27 cellular contexts compared by ENCODE assay signal in the genomic region with DNA sequence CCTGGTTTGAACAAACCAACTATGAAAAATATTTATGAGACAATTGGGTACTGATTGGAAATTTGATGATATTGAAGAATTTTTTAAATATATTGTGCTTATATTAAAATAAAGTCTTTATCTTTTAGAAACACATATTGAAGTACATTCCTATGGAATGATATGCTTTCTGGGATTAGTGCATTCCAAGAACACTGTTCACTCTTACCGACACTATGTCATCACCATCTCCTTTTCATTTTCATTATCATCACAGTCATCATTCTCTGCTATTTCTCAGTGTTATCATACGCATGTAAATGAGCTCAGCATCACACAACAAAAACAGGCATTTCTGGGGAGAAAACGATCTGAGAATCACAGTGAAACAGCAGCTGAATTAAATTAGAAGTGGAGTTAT.
A peak's percentile ranks its signal among the peaks of the same experiment; 100 is the strongest.
DNase-seq lines count a peak whose midpoint lies in the region; TF ChIP-seq lines count a peak whose summit lies in the region.
"Had no signal": no experiment of that assay in that cellular context is flagged by ENCODE, and none has a peak within 500 bp of the region (broad histone marks: within the 10 kb centered on the region; RNA-seq: fewer than 3 reads in every experiment).

No MANE protein-coding gene starts in this region.

- no peaks in the 10 kb centered on the region for H3K9me3 ChIP-seq in adipocyte (ENCODE audit: control insufficient read depth, low read length)
- H3K9me3 ChIP-seq in smooth muscle cell (replicated peaks; ENCODE audit: low read depth), result no peaks in the 10 kb centered on the region
- H3K9me3 ChIP-seq: prostate gland, stomach, tibial artery had no signal

- no peak overlapping the region for H2AFZ ChIP-seq in smooth muscle cell (ENCODE audit: low read depth)
- H2AFZ ChIP-seq: neural progenitor cell had no signal

- H3K9me3 Mint-ChIP-seq in progenitor cell of endocrine pancreas (ENCODE audit: low read depth), result no peaks in the 10 kb centered on the region
- H3K9me3 Mint-ChIP-seq: activated naive CD4-positive, alpha-beta T cell treated with anti-CD3 and anti-CD28 coated beads, Interleukin-2, amount 10 ng/mL, durations not matched to agents 7 days and 5 days; CD8-positive, alpha-beta memory T cell; effector memory CD8-positive, alpha-beta T cell; neural progenitor cell; T-helper 2 cell treated with Interferon-gamma antibody and Interleukin-4, amounts not matched to agents 5 μg/mL and 100 μg/mL, for 36 hours; WTC11 had no signal

- peak overlapping the region; percentile 51 for H3K4me2 ChIP-seq in smooth muscle cell
- H3K4me2 ChIP-seq: neural progenitor cell had no signal

- WGBS in smooth muscle cell (ENCODE audit: low lambda C conversion rate), result 16% methylated on average over 3 of the region's 3 CpGs

- peaks cover 3% of the 10 kb centered on the region for H3K27me3 Mint-ChIP-seq in progenitor cell of endocrine pancreas

- TF ChIP-seq CTCF in fibroblast of pulmonary artery (IDR thresholded peaks at IDR 0.05; ENCODE audit: low read length, missing control alignments), result no peak
- no peak for TF ChIP-seq CTCF in smooth muscle cell (IDR thresholded peaks at IDR 0.05; ENCODE audit: borderline replicate concordance, insufficient read depth, poor library complexity, severe bottlenecking)
- no peak for TF ChIP-seq CTCF in progenitor cell of endocrine pancreas (IDR thresholded peaks at IDR 0.05; ENCODE audit: unreplicated experiment)

- H3K27ac ChIP-seq in smooth muscle cell (ENCODE audit: low read depth), result peak overlapping the region; percentile 78
- H3K27ac ChIP-seq: HL-60, neural progenitor cell, prostate gland, stomach, tibial artery had no signal

- peak; percentile 70 for DNase-seq in GM03348 (ENCODE audit: low spot score)
- DNase-seq in adipocyte (ENCODE audit: low read depth), result peak; percentile 60
- peak; percentile 65 for DNase-seq in fibroblast of pulmonary artery (ENCODE audit: low read depth)
- DNase-seq in smooth muscle cell (lab: John Stamatoyannopoulos, UW; ENCODE audit: unreplicated experiment), result no peak
- no peak for DNase-seq in NCI-H446 treated with DMSO at 0.1 percent for 48 hours (lab: John Stamatoyannopoulos, UW)
- DNase-seq in KG1 (lab: John Stamatoyannopoulos, UW), result no peak
- no peak for DNase-seq in progenitor cell of endocrine pancreas (ENCODE audit: low spot score, unreplicated experiment)
- DNase-seq: activated naive CD4-positive, alpha-beta T cell treated with anti-CD3 and anti-CD28 coated beads, Interleukin-2, amount 10 ng/mL, durations not matched to agents 7 days and 5 days; anterior cingulate cortex; CD8-positive, alpha-beta memory T cell; effector memory CD8-positive, alpha-beta T cell; glutamatergic neuron; NCI-H1092; NCI-H1930; NCI-H2227 treated with DMSO at 0.1 percent for 48 hours; NCI-H82; stimulated activated CD8-positive, alpha-beta memory T cell treated with anti-CD3 and anti-CD28 coated beads, Interleukin-4, amount 100 ng/mL, for 48 hours; stomach; tibial artery had no signal

- peaks cover 8% of the 10 kb centered on the region for H3K4me1 ChIP-seq in adipocyte (ENCODE audit: control insufficient read depth, insufficient read depth, low read length)
- H3K4me1 ChIP-seq in smooth muscle cell (ENCODE audit: low read depth), result peaks cover 19% of the 10 kb centered on the region
- H3K4me1 ChIP-seq: prostate gland, stomach, tibial artery had no signal

- H3K4me3 ChIP-seq in adipocyte (ENCODE audit: low read length) (no peak overlapping the region), fibroblast of pulmonary artery (replicated peaks; ENCODE audit: low read depth, low read length) (no peak overlapping the region), smooth muscle cell (no peak overlapping the region)
- H3K4me3 ChIP-seq: GM12878, lung, neural progenitor cell, prostate gland, stomach, tibial artery had no signal

- no peaks in the 10 kb centered on the region for H4K20me1 ChIP-seq in smooth muscle cell (ENCODE audit: low read depth)

- no peak overlapping the region for H3K27ac Mint-ChIP-seq in progenitor cell of endocrine pancreas
- H3K27ac Mint-ChIP-seq: activated naive CD4-positive, alpha-beta T cell treated with anti-CD3 and anti-CD28 coated beads, Interleukin-2, amount 10 ng/mL, durations not matched to agents 7 days and 5 days; B cell; CD8-positive, alpha-beta memory T cell; effector memory CD8-positive, alpha-beta T cell; neural progenitor cell; T-helper 2 cell treated with Interferon-gamma antibody and Interleukin-4, amounts not matched to agents 5 μg/mL and 100 μg/mL, for 36 hours; WTC11 had no signal

- no peaks in the 10 kb centered on the region for H3K79me2 ChIP-seq in smooth muscle cell (ENCODE audit: low read depth)

- H3K36me3 ChIP-seq in adipocyte (ENCODE audit: control insufficient read depth, insufficient read depth, low read length, severe bottlenecking) (no peaks in the 10 kb centered on the region), smooth muscle cell (ENCODE audit: low read depth) (no peaks in the 10 kb centered on the region)
- H3K36me3 ChIP-seq: neural progenitor cell, prostate gland, stomach, tibial artery had no signal

- peaks cover 1% of the 10 kb centered on the region for H3K4me1 Mint-ChIP-seq in progenitor cell of endocrine pancreas (ENCODE audit: low read depth)
- H3K4me1 Mint-ChIP-seq: activated naive CD4-positive, alpha-beta T cell treated with anti-CD3 and anti-CD28 coated beads, Interleukin-2, amount 10 ng/mL, durations not matched to agents 7 days and 5 days; B cell; CD8-positive, alpha-beta memory T cell had no signal

- H3K9ac ChIP-seq in adipocyte (ENCODE audit: low read length), result no peak overlapping the region
- no peak overlapping the region for H3K9ac ChIP-seq in smooth muscle cell (ENCODE audit: low read depth)
- H3K9ac ChIP-seq: neural progenitor cell had no signal

- H3K27me3 ChIP-seq in adipocyte (replicated peaks; ENCODE audit: control insufficient read depth, insufficient read depth, low read length) (peaks cover 20% of the 10 kb centered on the region), smooth muscle cell (ENCODE audit: low read depth) (no peaks in the 10 kb centered on the region)
- H3K27me3 ChIP-seq: neural progenitor cell had no signal

- H3K4me3 Mint-ChIP-seq in progenitor cell of endocrine pancreas (ENCODE audit: low read depth), result no peak overlapping the region
- H3K4me3 Mint-ChIP-seq: activated naive CD4-positive, alpha-beta T cell treated with anti-CD3 and anti-CD28 coated beads, Interleukin-2, amount 10 ng/mL, durations not matched to agents 7 days and 5 days; B cell; CD8-positive, alpha-beta memory T cell; effector memory CD8-positive, alpha-beta T cell; neural progenitor cell; T-helper 2 cell treated with Interferon-gamma antibody and Interleukin-4, amounts not matched to agents 5 μg/mL and 100 μg/mL, for 36 hours; WTC11 had no signal

- no peaks in the 10 kb centered on the region for H3F3A ChIP-seq in smooth muscle cell (ENCODE audit: low read depth)

- no peaks in the 10 kb centered on the region for H3K36me3 Mint-ChIP-seq in progenitor cell of endocrine pancreas (ENCODE audit: insufficient read depth)
- H3K36me3 Mint-ChIP-seq: activated naive CD4-positive, alpha-beta T cell treated with anti-CD3 and anti-CD28 coated beads, Interleukin-2, amount 10 ng/mL, durations not matched to agents 7 days and 5 days; CD8-positive, alpha-beta memory T cell; neural progenitor cell; WTC11 had no signal

Comparison
In these comparisons a context has a peak if more than half of its experiments do, and no peak if none do; other contexts are left out.
1. DNase-seq: peak in GM03348 (single experiment), adipocyte (single experiment) and fibroblast of pulmonary artery (single experiment); none in smooth muscle cell (single experiment), NCI-H446 treated with DMSO at 0.1 percent for 48 hours (single experiment), KG1 (single experiment) and progenitor cell of endocrine pancreas (single experiment).